8 cellular contexts compared by ENCODE assay signal in genomic region chr10:110503528-110504110, GRCh38. TPM values are rescaled to one million over a fixed set of nuclear protein-coding genes. Genes with fewer than 3 reads are reported as not detected.
A peak's percentile ranks its signal among the peaks of the same experiment; 100 is the strongest.
DNase-seq lines count a peak whose midpoint lies in the region; ATAC-seq and TF ChIP-seq lines count a peak whose summit lies in the region.

No MANE protein-coding gene starts in this region.

- H2AFZ ChIP-seq in HCT116 (ENCODE audit: low read depth, low read length, poor library complexity, severe bottlenecking) = no peak overlapping the region

- H4K20me1 ChIP-seq in HCT116 (ENCODE audit: insufficient read depth) = peaks cover 73% of the 10 kb centered on the region; the same call in 1 of the 2 replicates

- BruUV-seq in HCT116 (replicated peaks; lab: Mats Ljungman, UMichigan) = no TSS peak

- H3K9ac ChIP-seq in HCT116 (ENCODE audit: low read length) = no peak overlapping the region

- no peaks in the 10 kb centered on the region for H3K27me3 ChIP-seq in HCT116 (ENCODE audit: insufficient read depth, low read length)
- no peaks in the 10 kb centered on the region for H3K27me3 ChIP-seq in adrenal gland
- H3K27me3 ChIP-seq in muscle layer of duodenum (ENCODE audit: low read depth, low read length) = no peaks in the 10 kb centered on the region

- peak overlapping the region; percentile 23 for H3K4me3 ChIP-seq in AG10803 (ENCODE audit: low read length)
- no peak overlapping the region for H3K4me3 ChIP-seq in HCT116 (replicated peaks in 1 of 2; ENCODE audit: low read depth in 1 of 2, low read length in 2 of 2)
- H3K4me3 ChIP-seq in adrenal gland = peak overlapping the region in 1 of 4 donors; percentile 14
- H3K4me3 ChIP-seq in muscle layer of duodenum (ENCODE audit: low read depth in 1 of 2, low read length in 2 of 2) = peak overlapping the region in 1 of 2 donors; percentile 31

- POLR2A ChIA-PET in HCT116 (lab: Charles Lee) = interaction anchor here (1.2 to 24.1 kb wide), 5 partner anchors 9 to 150 kb away, joined by 4 to 438 read pairs (median 7); no protein-coding TSS in a partner anchor

- H3K79me2 ChIP-seq in HCT116 (ENCODE audit: insufficient read depth, low read length) = peaks cover 100% of the 10 kb centered on the region

- peaks cover 45 to 70% of the 10 kb centered on the region in 2 experiments for H3K4me1 ChIP-seq in HCT116 (ENCODE audit: control insufficient read depth in 1 of 2, insufficient read depth in 2 of 2, low read length in 2 of 2)
- H3K4me1 ChIP-seq in adrenal gland (replicated peaks in 1 of 2) = peaks cover 41 to 78% of the 10 kb centered on the region in 2 donors
- H3K4me1 ChIP-seq in muscle layer of duodenum (ENCODE audit: control insufficient read depth in 1 of 2, insufficient read depth in 2 of 2, low read length in 2 of 2) = peaks cover 35 to 41% of the 10 kb centered on the region in 2 donors

- no peak for TF ChIP-seq RAD21 in HCT116 (IDR thresholded peaks at IDR 0.05; ENCODE audit: low read depth)

- H3K9me3 ChIP-seq in HCT116 (ENCODE audit: control insufficient read depth in 1 of 2, insufficient read depth in 1 of 2, low read depth in 1 of 2, low read length in 2 of 2) (no peaks in the 10 kb centered on the region), adrenal gland (replicated peaks in 1 of 3) (no peaks in the 10 kb centered on the region), muscle layer of duodenum (ENCODE audit: control insufficient read depth in 1 of 2, low read length in 2 of 2) (no peaks in the 10 kb centered on the region)

- ATAC-seq in HCT116 (no peak), HG02938 (IDR thresholded peaks at IDR 0.05; ENCODE audit: unreplicated experiment) (no peak), GM21515 (IDR thresholded peaks at IDR 0.05; ENCODE audit: unreplicated experiment) (no peak)

- H3K27ac ChIP-seq in HCT116 (ENCODE audit: low read depth, low read length) (peak overlapping the region; percentile 23; the same call in 1 of the 2 replicates), adrenal gland (peak overlapping the region; percentile 44 to 83 (median 72)), muscle layer of duodenum (ENCODE audit: low read length) (peak overlapping the region; percentile 71)

- TF ChIP-seq POLR2A in HCT116 (IDR thresholded peaks at IDR 0.05; ENCODE audit: borderline replicate concordance, extremely low read depth, insufficient read depth, insufficient read length) (no peak), adrenal gland (IDR thresholded peaks at IDR 0.05) (no peak)

- CTCF ChIA-PET in HCT116 (lab: Charles Lee) = no interaction called here

- no peak for TF ChIP-seq CTCF in AG10803 (conservative IDR thresholded peaks at IDR 0.05; ENCODE audit: low read length)
- TF ChIP-seq CTCF in HCT116 (IDR thresholded peaks at IDR 0.05 in 2 of 3, conservative IDR thresholded peaks at IDR 0.05 in 1 of 3; ENCODE audit: borderline replicate concordance in 1 of 3, insufficient read depth in 1 of 3, low read depth in 2 of 3, low read length in 2 of 3) = no peak
- TF ChIP-seq CTCF in adrenal gland (IDR thresholded peaks at IDR 0.05) = no peak

- intact Hi-C loops in HCT116 (cut with micrococcal nuclease) (loop anchor here (5.0 kb wide), 1 partner anchor 99 kb away; no protein-coding TSS in a partner anchor), adrenal gland (cut with DNase I) (no loop called here)

- no peaks in the 10 kb centered on the region for H3K9me2 ChIP-seq in HCT116 (ENCODE audit: insufficient read depth)

- H3K36me3 ChIP-seq in HCT116 (ENCODE audit: control insufficient read depth in 1 of 2, insufficient read depth in 2 of 2, low read length in 2 of 2) (peaks cover 51 to 87% of the 10 kb centered on the region in 2 experiments), adrenal gland (replicated peaks in 1 of 2) (peaks cover 0 to 8% of the 10 kb centered on the region in 2 donors), muscle layer of duodenum (ENCODE audit: control insufficient read depth in 1 of 2, insufficient read depth in 2 of 2, low read length in 2 of 2) (peaks cover 3 to 15% of the 10 kb centered on the region in 2 donors)

- WGBS in adrenal gland, 4 donors = 18 to 30% (median 26%) methylated on average over 4 of the region's 4 CpGs

- RAD21 ChIA-PET in HCT116 (lab: Charles Lee; ENCODE audit: low non-redundant PET in 1 of 2, low total read pairs in 2 of 2, uncharacterized antibody in 2 of 2, unreplicated experiment in 2 of 2) = interaction anchor here in 1 of 2 experiments (0.6 kb wide), 1 partner anchor 11 kb away, joined by 4 read pairs; no protein-coding TSS in a partner anchor

- H3K4me2 ChIP-seq in HCT116 (ENCODE audit: low read length) = no peak overlapping the region

- DNase-seq in AG10803 (ENCODE audit: low read depth) (no peak), HCT116 (ENCODE audit: low read depth, low spot score) (no peak), adrenal gland (no peak), NCI-H774 (lab: John Stamatoyannopoulos, UW) (no peak), SW 1271 (lab: John Stamatoyannopoulos, UW) (no peak)

TF ChIP-seq in HCT116, 20 proteins besides CTCF, POLR2A, EP300 and RAD21:
- TF ChIP-seq EZH2 (IDR thresholded peaks at IDR 0.05) = no peak
- TF ChIP-seq POLR2AphosphoS5 (IDR thresholded peaks at IDR 0.05; ENCODE audit: low read depth, low read length) = peak; percentile 52; the same call in 1 of the 2 replicates

RNA-seq across cellular contexts. Expression of gene DUSP5, which starts 5.9 kb away (rescaled TPM):
- total RNA-seq in HCT116 (2021; ENCODE audit: unreplicated experiment) (137 TPM), adrenal gland (10 to 100 TPM; 12.4 to 61.7 (median 17.2) TPM)
- polyA plus RNA-seq in HCT116 (2012) = 199 and 315 TPM in 2 replicates
- 10 to 100 TPM; 11.7 to 33.7 (median 17.2) TPM for polyA plus RNA-seq in adrenal gland
